In the genomic region with DNA sequence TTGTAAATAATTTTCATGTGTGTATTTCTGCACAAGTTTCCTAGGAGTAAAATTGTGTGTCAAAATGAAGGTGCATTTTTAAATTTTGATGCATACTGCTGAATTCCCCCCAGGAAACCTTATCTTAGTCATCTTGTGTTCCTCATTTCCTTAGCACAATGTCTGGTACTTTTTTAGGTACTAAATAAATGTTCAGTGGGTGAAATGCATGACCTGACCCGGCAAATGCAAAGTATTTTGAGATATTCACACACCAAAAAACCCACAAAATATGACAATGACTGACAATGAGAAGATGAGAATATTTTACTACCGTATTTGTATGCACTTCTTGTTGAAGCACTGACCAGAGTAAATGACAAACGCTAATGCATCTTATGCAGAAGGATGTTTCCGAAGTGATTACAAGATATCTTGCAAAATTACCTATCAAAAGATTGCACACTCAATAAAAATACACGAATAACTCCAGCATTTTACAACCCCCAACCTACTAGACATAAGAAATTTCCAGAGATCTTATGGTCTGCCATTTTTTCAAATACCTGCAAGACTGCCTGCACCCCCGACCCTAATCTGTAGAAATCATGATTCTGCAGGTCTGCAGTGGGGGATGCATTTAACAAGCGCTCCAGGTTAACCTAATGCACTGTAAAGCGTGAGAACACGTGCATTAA, we compare ENCODE assay signal across 8 cellular contexts. TPM values are rescaled to one million over a fixed set of nuclear protein-coding genes. Genes with fewer than 3 reads are reported as not detected.
A peak's percentile ranks its signal among the peaks of the same experiment; 100 is the strongest.
DNase-seq lines count a peak whose midpoint lies in the region; ATAC-seq and TF ChIP-seq lines count a peak whose summit lies in the region.

No MANE protein-coding gene starts in this region.

- DNase-seq in CD1c-positive myeloid dendritic cell (ENCODE audit: extremely low spot score) (peak; percentile 38), HAP-1 (ENCODE audit: low spot score in 2 of 2) (no peak), suprapubic skin (ENCODE audit: low spot score in 2 of 2) (no peak), NCI-H2107 (lab: John Stamatoyannopoulos, UW) (no peak), nucleus accumbens (lab: John Stamatoyannopoulos, UW) (no peak)
- no peak for DNase-seq in activated CD4-positive, alpha-beta memory T cell treated with anti-CD3 and anti-CD28 coated beads for 36 hours

- H3K4me1 Mint-ChIP-seq in activated CD4-positive, alpha-beta memory T cell treated with anti-CD3 and anti-CD28 coated beads for 36 hours (ENCODE audit: low read depth): peaks cover 41% of the 10 kb centered on the region

- peak overlapping the region; percentile 88 for H3K27ac Mint-ChIP-seq in activated CD4-positive, alpha-beta memory T cell treated with anti-CD3 and anti-CD28 coated beads for 36 hours

- peak overlapping the region; percentile 82 for H3K4me3 Mint-ChIP-seq in activated CD4-positive, alpha-beta memory T cell treated with anti-CD3 and anti-CD28 coated beads for 36 hours

- 12% methylated on average over 9 of the region's 9 CpGs for WGBS in suprapubic skin

- intact Hi-C loops in activated CD4-positive, alpha-beta memory T cell treated with anti-CD3 and anti-CD28 coated beads for 36 hours (cut with micrococcal nuclease): loop anchor here (1.0 to 10.0 kb wide), 5 partner anchors 210 to 1292 kb away; a partner anchor contains a TSS

- H3K4me1 ChIP-seq in HAP-1: 0 out of 2 replicates have a peak, but pooled peaks cover 3% of the 10 kb centered on the region
- H3K4me1 ChIP-seq in suprapubic skin: peaks cover 35% of the 10 kb centered on the region

- no peaks in the 10 kb centered on the region for H3K9me3 ChIP-seq in HAP-1
- H3K9me3 ChIP-seq in suprapubic skin: no peaks in the 10 kb centered on the region

- no peak for TF ChIP-seq CTCF in suprapubic skin (IDR thresholded peaks at IDR 0.05)

- CTCF ChIA-PET in activated CD4-positive, alpha-beta memory T cell treated with anti-CD3 and anti-CD28 coated beads for 36 hours (lab: Charles Lee): interaction anchor here (0.8 to 2.1 kb wide), 10 partner anchors 8 to 322 kb away, joined by 3 to 8 read pairs (median 4); a partner anchor contains a TSS

- H3K9me3 Mint-ChIP-seq in activated CD4-positive, alpha-beta memory T cell treated with anti-CD3 and anti-CD28 coated beads for 36 hours: no peaks in the 10 kb centered on the region

- peak overlapping the region; percentile 89 for H3K4me3 ChIP-seq in HAP-1
- H3K4me3 ChIP-seq in iPS-11a (ENCODE audit: low read depth, low read length): peak overlapping the region; percentile 28
- H3K4me3 ChIP-seq in suprapubic skin: peak overlapping the region; percentile 96

- H3K27me3 Mint-ChIP-seq in activated CD4-positive, alpha-beta memory T cell treated with anti-CD3 and anti-CD28 coated beads for 36 hours: no peaks in the 10 kb centered on the region

- H3K36me3 Mint-ChIP-seq in activated CD4-positive, alpha-beta memory T cell treated with anti-CD3 and anti-CD28 coated beads for 36 hours: peaks cover 24% of the 10 kb centered on the region

- TF ChIP-seq POLR2A in suprapubic skin (IDR thresholded peaks at IDR 0.05): no peak

- no peak for TF ChIP-seq EP300 in suprapubic skin (IDR thresholded peaks at IDR 0.05)

- in situ Hi-C loops in HAP-1 (cut with MboI; ENCODE audit: low sequenced_read_pairs): no loop called here

- ATAC-seq in HG03520 (IDR thresholded peaks at IDR 0.05; ENCODE audit: unreplicated experiment): no peak

- H3K27ac ChIP-seq in suprapubic skin: peak overlapping the region; percentile 96

- H3K27me3 ChIP-seq in HAP-1 (ENCODE audit: low read depth): no peaks in the 10 kb centered on the region
- H3K27me3 ChIP-seq in suprapubic skin: no peaks in the 10 kb centered on the region

- H3K36me3 ChIP-seq in HAP-1 (replicated peaks): peaks cover 16% of the 10 kb centered on the region
- H3K36me3 ChIP-seq in suprapubic skin: peaks cover 7% of the 10 kb centered on the region

- POLR2A ChIA-PET in activated CD4-positive, alpha-beta memory T cell treated with anti-CD3 and anti-CD28 coated beads for 36 hours (lab: Charles Lee): interaction anchor here (1.2 to 1.6 kb wide), 2 partner anchors 10 to 323 kb away, joined by 3 to 4 read pairs; no protein-coding TSS in a partner anchor

RNA-seq across cellular contexts. Expression of a gene that starts 0.9 kb away (rescaled TPM):
- 10 to 100 TPM; 27.3 to 29.3 TPM for total RNA-seq in activated CD4-positive, alpha-beta memory T cell treated with anti-CD3 and anti-CD28 coated beads for 36 hours
- 10 to 100 TPM; 11.3 to 28.6 (median 15.1) TPM for total RNA-seq in suprapubic skin

Comparison
In these comparisons a context has a peak if more than half of its experiments do, and no peak if none do; other contexts are left out.
1. H3K4me3 ChIP-seq: peak in every context shown above with its lines; median percentile 96 in suprapubic skin; 89 in HAP-1; 28 in iPS-11a.